In the genomic region with DNA sequence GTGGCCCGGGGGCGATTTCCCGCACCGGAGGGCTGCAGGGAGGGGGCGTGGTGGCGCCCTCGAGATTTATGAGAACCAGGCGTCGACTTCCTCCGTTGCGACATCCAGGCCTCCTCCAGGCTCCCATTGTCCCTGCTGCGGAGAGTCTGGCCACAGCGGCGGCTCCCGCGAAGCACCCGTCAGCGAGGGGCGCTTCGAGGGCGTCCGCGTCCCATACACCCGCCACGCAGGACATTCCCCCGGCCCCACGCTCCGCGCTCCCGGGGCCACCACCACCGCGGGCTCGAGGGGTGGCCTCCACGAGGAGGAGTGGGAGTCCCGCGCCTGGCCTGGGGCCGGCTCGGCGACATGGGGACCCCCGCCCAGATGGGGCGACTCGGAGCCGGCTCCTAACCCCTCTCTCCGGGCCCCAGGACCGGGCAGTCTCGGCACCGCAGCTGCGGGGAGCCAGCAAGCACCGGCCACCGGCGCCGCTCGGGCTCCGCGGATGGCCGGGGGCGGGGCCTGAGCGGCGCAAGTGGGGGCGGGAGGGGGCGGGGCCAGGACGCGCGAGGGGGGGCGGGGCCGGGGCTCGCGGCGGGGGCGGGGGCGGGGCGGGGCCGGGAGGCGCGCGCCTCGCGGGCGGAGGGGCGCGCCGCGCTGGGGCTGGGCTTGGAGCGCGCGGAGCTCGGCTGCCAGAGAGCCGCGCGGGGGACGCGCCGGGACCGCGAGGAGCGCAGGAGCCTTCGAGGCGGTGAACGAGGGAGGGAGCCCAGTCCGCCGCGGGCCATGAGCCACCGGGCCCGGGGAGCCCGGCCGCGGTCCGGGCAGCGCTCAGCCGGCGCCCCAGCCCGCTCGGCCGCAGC, we compare ENCODE assay signal across 8 cellular contexts. TPM values are rescaled to one million over a fixed set of nuclear protein-coding genes. Genes with fewer than 3 reads are reported as not detected.
DNase-seq lines count a peak whose midpoint lies in the region; ATAC-seq and TF ChIP-seq lines count a peak whose summit lies in the region.

A gene (plus strand): TSS at position 632 of the 845 bp plus-strand sequence. CDS start 13,683 bp downstream, outside the sequence.

- intact Hi-C loops in left ventricle myocardium superior (cut with micrococcal nuclease), result no loop called here

- peak within 1 kb of the TSS; percentile 87 for H2AFZ ChIP-seq in trophoblast cell (ENCODE audit: insufficient read depth, low read length, poor library complexity)

- peak within 1 kb of the TSS; percentile 97 for H3K14ac ChIP-seq in trophoblast cell (ENCODE audit: low read length)

- no peaks in the 10 kb centered on the region for H3K27me3 ChIP-seq in trophoblast cell (ENCODE audit: insufficient read depth, low read length)

- peaks cover 17% of the 10 kb centered on the region for H3K79me1 ChIP-seq in trophoblast cell (ENCODE audit: low read length)

- H3K36me3 ChIP-seq in trophoblast cell (ENCODE audit: control insufficient read depth in 1 of 2, insufficient read depth in 2 of 2, low read length in 2 of 2), result no peaks in the 10 kb centered on the region

- POLR2A ChIA-PET in RWPE1 (lab: Yijun Ruan, JAX; ENCODE audit: low non-redundant PET), result no interaction called here

- peak within 1 kb of the TSS; percentile 97 for H2BK120ac ChIP-seq in trophoblast cell (ENCODE audit: insufficient read depth, low read length, poor library complexity)

- peaks cover 3% of the 10 kb centered on the region for H3K9me3 ChIP-seq in trophoblast cell (ENCODE audit: insufficient read depth, low read depth, low read length)

- H3K79me2 ChIP-seq in trophoblast cell (ENCODE audit: control insufficient read depth, insufficient read depth, low read length, poor library complexity), result peaks cover 9% of the 10 kb centered on the region

- H3K9ac ChIP-seq in trophoblast cell (ENCODE audit: low read length), result peak within 1 kb of the TSS; percentile 89

- peak within 1 kb of the TSS; percentile 90 for H4K12ac ChIP-seq in trophoblast cell (ENCODE audit: low read depth, low read length)

- H4K8ac ChIP-seq in trophoblast cell (ENCODE audit: low read depth, low read length), result peak within 1 kb of the TSS; percentile 98

- DNase-seq in NCI-H82 (lab: John Stamatoyannopoulos, UW) (peak; percentile 75), NCI-H82 treated with DMSO at 0.1 percent for 48 hours (lab: John Stamatoyannopoulos, UW; ENCODE audit: unreplicated experiment) (no peak), HT-29 (ENCODE audit: low spot score) (peak; percentile 53), RWPE1 (ENCODE audit: low spot score) (peak; percentile 68), amniotic stem cell (lab: John Stamatoyannopoulos, UW) (peak; percentile 47), left ventricle myocardium superior (peak; percentile 84), trophoblast cell (peak; percentile 60 to 75)

- peak within 1 kb of the TSS; percentile 32 for H2BK12ac ChIP-seq in trophoblast cell (ENCODE audit: low read length)

- peak within 1 kb of the TSS; percentile 95 for H3K4ac ChIP-seq in trophoblast cell (ENCODE audit: low read depth, low read length)

- peak within 1 kb of the TSS; percentile 94 for H2BK5ac ChIP-seq in trophoblast cell (ENCODE audit: low read depth, low read length, poor library complexity)

- CTCF ChIA-PET in RWPE1 (lab: Yijun Ruan, JAX), result interaction anchor here (1.2 kb wide), 1 partner anchor 105 kb away, joined by 7 read pairs; no protein-coding TSS in a partner anchor

- H3K4me3 ChIP-seq in trophoblast cell (ENCODE audit: low read depth, low read length), result peak within 1 kb of the TSS; percentile 79

- H4K91ac ChIP-seq in trophoblast cell (ENCODE audit: low read depth, low read length), result peak within 1 kb of the TSS; percentile 100

- H3K4me2 ChIP-seq in trophoblast cell (ENCODE audit: low read length), result peak within 1 kb of the TSS; percentile 93

- ATAC-seq in left ventricle myocardium superior (peak; percentile 79), HG03378 (IDR thresholded peaks at IDR 0.05; ENCODE audit: unreplicated experiment) (no peak)

- H3K23ac ChIP-seq in trophoblast cell (ENCODE audit: low read length), result no peak within 1 kb of the TSS

- H3K18ac ChIP-seq in trophoblast cell (ENCODE audit: low read length), result peak within 1 kb of the TSS; percentile 97

- no CpG with 5 or more reads among the region's 114 CpGs for WGBS in trophoblast cell (ENCODE audit: extremely low coverage, insufficient coverage, insufficient read length)

- peaks cover 10 to 30% of the 10 kb centered on the region in 2 experiments for H3K4me1 ChIP-seq in trophoblast cell (ENCODE audit: control insufficient read depth in 1 of 2, insufficient read depth in 2 of 2, low read length in 2 of 2)

- H3K27ac ChIP-seq in RWPE1, result peak within 1 kb of the TSS; percentile 65
- H3K27ac ChIP-seq in trophoblast cell (ENCODE audit: low read depth, low read length), result peak within 1 kb of the TSS; percentile 84

- no peak for TF ChIP-seq CTCF in RWPE1 (conservative IDR thresholded peaks at IDR 0.05; ENCODE audit: low read depth)

- peak within 1 kb of the TSS; percentile 84 for H2AK5ac ChIP-seq in trophoblast cell (ENCODE audit: low read length)

RNA-seq across cellular contexts. Expression of the gene that starts here (rescaled TPM):
- 2.0 TPM in 2 replicates for total RNA-seq in HT-29 (2014; rRNA removed; shearing (Covaris generic))
- 0.99 TPM for total RNA-seq in left ventricle myocardium superior
- polyA plus RNA-seq in trophoblast cell (2013), result 64.0 and 68.7 TPM in 2 replicates

Comparison
In these comparisons a context has a peak if more than half of its experiments do, and no peak if none do; other contexts are left out.
1. Peak in DNase-seq and ATAC-seq in left ventricle myocardium superior; RNA of the gene not detected or under 1 TPM.